ENCODE assay signal across 19 cellular contexts in the genomic region with DNA sequence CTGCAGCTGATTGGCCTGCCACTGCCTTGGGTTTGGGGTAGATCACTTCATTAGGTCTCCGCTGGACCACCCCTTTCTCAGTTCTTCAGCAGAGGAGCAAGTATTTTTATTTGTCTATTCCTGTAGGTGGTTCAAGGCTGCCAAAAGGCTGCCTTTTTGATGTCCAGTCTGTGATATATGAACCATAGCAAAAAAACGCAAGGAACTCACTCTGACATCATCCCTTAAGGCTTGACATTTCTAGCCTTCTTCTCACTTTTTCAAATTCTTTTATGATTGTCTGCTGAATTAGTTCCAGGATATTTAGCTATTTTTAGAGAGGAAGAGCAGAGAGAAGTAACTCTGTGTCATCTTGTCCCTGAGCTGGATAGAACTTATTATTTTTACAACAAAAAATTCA.
DNase-seq lines count a peak whose midpoint lies in the region; ATAC-seq and TF ChIP-seq lines count a peak whose summit lies in the region.
"Had no signal": no experiment of that assay in that cellular context is flagged by ENCODE, and none has a peak within 500 bp of the region (broad histone marks: within the 10 kb centered on the region; RNA-seq: fewer than 3 reads in every experiment).

No MANE protein-coding gene starts in this region.

- H3K4me1 ChIP-seq in osteoblast (ENCODE audit: insufficient read depth, low read length): peaks cover 23% of the 10 kb centered on the region
- H3K4me1 ChIP-seq in testis: no peaks in the 10 kb centered on the region

- H2AFZ ChIP-seq in osteoblast (ENCODE audit: low read length): peak overlapping the region; percentile 7

- no peaks in the 10 kb centered on the region for H3K4me1 Mint-ChIP-seq in natural killer cell treated with Interleukin-12 subunit alpha and Interleukin-12 subunit beta and Interleukin-15 and Interleukin-18, amount 100 ng/mL, for 72 hours (ENCODE audit: low read depth in 2 of 2)
- H3K4me1 Mint-ChIP-seq: B cell; naive thymus-derived CD8-positive, alpha-beta T cell had no signal

- H3K9me3 ChIP-seq in osteoblast (ENCODE audit: low read depth, low read length): no peaks in the 10 kb centered on the region
- H3K9me3 ChIP-seq in testis: no peaks in the 10 kb centered on the region

- no peaks in the 10 kb centered on the region for H3K79me2 ChIP-seq in osteoblast (ENCODE audit: insufficient read depth, low read length)

- no peak overlapping the region for H3K27ac Mint-ChIP-seq in natural killer cell treated with Interleukin-12 subunit alpha and Interleukin-12 subunit beta and Interleukin-15 and Interleukin-18, amount 100 ng/mL, for 72 hours
- H3K27ac Mint-ChIP-seq: activated CD8-positive, alpha-beta T cell treated with anti-CD3 and anti-CD28 coated beads for 36 hours; B cell; endodermal cell; naive thymus-derived CD8-positive, alpha-beta T cell had no signal

- no peaks in the 10 kb centered on the region for H4K20me1 ChIP-seq in osteoblast (ENCODE audit: insufficient read depth, low read length)

- no peaks in the 10 kb centered on the region for H3K9me3 Mint-ChIP-seq in natural killer cell treated with Interleukin-12 subunit alpha and Interleukin-12 subunit beta and Interleukin-15 and Interleukin-18, amount 100 ng/mL, for 72 hours

- H3K27me3 ChIP-seq in BJ (ENCODE audit: control insufficient read depth, insufficient read depth, low read length): no peaks in the 10 kb centered on the region
- H3K27me3 ChIP-seq in osteoblast (ENCODE audit: insufficient read depth, low read length): no peaks in the 10 kb centered on the region
- no peaks in the 10 kb centered on the region for H3K27me3 ChIP-seq in testis

- H3K4me3 Mint-ChIP-seq in natural killer cell treated with Interleukin-12 subunit alpha and Interleukin-12 subunit beta and Interleukin-15 and Interleukin-18, amount 100 ng/mL, for 72 hours: no peak overlapping the region
- H3K4me3 Mint-ChIP-seq: activated CD8-positive, alpha-beta T cell treated with anti-CD3 and anti-CD28 coated beads for 36 hours; B cell; endodermal cell; naive thymus-derived CD8-positive, alpha-beta T cell had no signal

- H3K4me3 ChIP-seq in BJ (ENCODE audit: low read depth, low read length) (no peak overlapping the region), choroid plexus epithelial cell (ENCODE audit: low read depth, low read length) (no peak overlapping the region), osteoblast (ENCODE audit: insufficient read depth, low read length) (no peak overlapping the region), testis (no peak overlapping the region)
- H3K4me3 ChIP-seq: K562, lung had no signal

- no peak for ATAC-seq in stimulated activated naive CD8-positive, alpha-beta T cell treated with anti-CD3 and anti-CD28 coated beads, Interleukin-15, Interleukin-2, amounts not matched to agents 100 U/mL and 50 U/mL, for 24 hours
- ATAC-seq in natural killer cell treated with Interleukin-12 subunit alpha and Interleukin-12 subunit beta and Interleukin-15 and Interleukin-18, amount 100 ng/mL, for 72 hours: no peak
- ATAC-seq: activated CD8-positive, alpha-beta T cell treated with anti-CD3 and anti-CD28 coated beads for 36 hours; K562; naive thymus-derived CD8-positive, alpha-beta T cell had no signal

- peak overlapping the region; percentile 57 for H3K4me2 ChIP-seq in osteoblast (ENCODE audit: insufficient read depth, low read length)

- DNase-seq in BJ (ENCODE audit: low read depth): peak; percentile 51
- DNase-seq in M059J (ENCODE audit: low read depth): peak; percentile 51
- peak; percentile 87 for DNase-seq in choroid plexus epithelial cell (ENCODE audit: low read depth)
- DNase-seq in osteoblast (ENCODE audit: insufficient read length, low spot score, missing footprints): no peak
- no peak for DNase-seq in stimulated activated naive CD8-positive, alpha-beta T cell treated with anti-CD3 and anti-CD28 coated beads, Interleukin-15, Interleukin-2, amounts not matched to agents 100 U/mL and 50 U/mL, for 24 hours
- DNase-seq in activated CD8-positive, alpha-beta memory T cell treated with anti-CD3 and anti-CD28 coated beads, Interleukin-2, amount 50 U/mL, for 4 hours: no peak
- no peak for DNase-seq in natural killer cell treated with Interleukin-12 subunit alpha and Interleukin-12 subunit beta and Interleukin-15 and Interleukin-18, amount 100 ng/mL, for 72 hours (ENCODE audit: low spot score)
- no peak for DNase-seq in testis
- DNase-seq: activated CD8-positive, alpha-beta T cell treated with anti-CD3 and anti-CD28 coated beads for 36 hours; DMS 273 treated with DMSO at 0.1 percent for 48 hours; endodermal cell; naive thymus-derived CD8-positive, alpha-beta T cell; NCI-H1105; RPMI8226; T-helper 1 cell had no signal

- TF ChIP-seq CTCF in BJ (IDR thresholded peaks at IDR 0.05; ENCODE audit: insufficient read depth, low read depth, low read length) (no peak), choroid plexus epithelial cell (conservative IDR thresholded peaks at IDR 0.05; ENCODE audit: low read depth, low read length) (no peak), osteoblast (IDR thresholded peaks at IDR 0.05; ENCODE audit: extremely low read depth, low read depth, low read length) (no peak), testis (IDR thresholded peaks at IDR 0.05) (no peak)

- no peaks in the 10 kb centered on the region for H3K36me3 Mint-ChIP-seq in natural killer cell treated with Interleukin-12 subunit alpha and Interleukin-12 subunit beta and Interleukin-15 and Interleukin-18, amount 100 ng/mL, for 72 hours

- no peak for TF ChIP-seq POLR2A in testis (IDR thresholded peaks at IDR 0.05)

- POLR2A ChIA-PET in BJ (lab: Charles Lee): interaction anchor here (0.6 to 1.2 kb wide), 2 partner anchors 45 to 615 kb away, joined by 3 to 9 read pairs; no protein-coding TSS in a partner anchor

- no peaks in the 10 kb centered on the region for H3K36me3 ChIP-seq in BJ (ENCODE audit: control insufficient read depth, insufficient read depth, low read length)
- H3K36me3 ChIP-seq in osteoblast (ENCODE audit: insufficient read depth, low read length): no peaks in the 10 kb centered on the region
- no peaks in the 10 kb centered on the region for H3K36me3 ChIP-seq in testis (ENCODE audit: low read depth, missing control alignments)

- peaks cover 2 to 40% of the 10 kb centered on the region in 2 donors for H3K27me3 Mint-ChIP-seq in natural killer cell treated with Interleukin-12 subunit alpha and Interleukin-12 subunit beta and Interleukin-15 and Interleukin-18, amount 100 ng/mL, for 72 hours

- CTCF ChIA-PET in BJ (lab: Yijun Ruan, JAX): interaction anchor here (1.7 kb wide), 1 partner anchor 283 kb away, joined by 5 read pairs; no protein-coding TSS in a partner anchor

- H3K27ac ChIP-seq in osteoblast (ENCODE audit: low read depth, low read length) (peak overlapping the region; percentile 76), testis (no peak overlapping the region)
- H3K27ac ChIP-seq: VCaP had no signal

- intact Hi-C loops in testis (cut with DNase I; ENCODE audit: low total_unique reads): no loop called here

- WGBS in testis, 2 donors: 64 to 68% methylated on average over 2 of the region's 2 CpGs

Comparison
In these comparisons a context has a peak if more than half of its experiments do, and no peak if none do; other contexts are left out.
1. DNase-seq: peak in BJ (single experiment), M059J (single experiment) and choroid plexus epithelial cell (single experiment); none in osteoblast (single experiment), stimulated activated naive CD8-positive, alpha-beta T cell treated with anti-CD3 and anti-CD28 coated beads, Interleukin-15, Interleukin-2, amounts not matched to agents 100 U/mL and 50 U/mL, for 24 hours (single experiment), activated CD8-positive, alpha-beta memory T cell treated with anti-CD3 and anti-CD28 coated beads, Interleukin-2, amount 50 U/mL, for 4 hours (single experiment), natural killer cell treated with Interleukin-12 subunit alpha and Interleukin-12 subunit beta and Interleukin-15 and Interleukin-18, amount 100 ng/mL, for 72 hours (single experiment) and testis (single experiment).